ENCODE assay signal across 8 cellular contexts in genomic region chr3:160399347-160400047, GRCh38. TPM values are rescaled to one million over a fixed set of nuclear protein-coding genes. Genes with fewer than 3 reads are reported as not detected.
DNase-seq lines count a peak whose midpoint lies in the region; ATAC-seq and TF ChIP-seq lines count a peak whose summit lies in the region.

Gene SMC4, plus strand, starts transcription at chr3:160399650. Its CDS starts 1,177 bp downstream, at chr3:160400827.

- no peaks in the 10 kb centered on the region for H3K36me3 ChIP-seq in fibroblast of lung (ENCODE audit: control insufficient read depth, insufficient read depth, low read length)

- H4K20me1 ChIP-seq in fibroblast of lung (ENCODE audit: control insufficient read depth, extremely low read depth, insufficient read depth, low read length) = no peaks in the 10 kb centered on the region

- TF ChIP-seq CTCF in LNCaP clone FGC (IDR thresholded peaks at IDR 0.05; ENCODE audit: control insufficient read depth, extremely low read depth, insufficient read depth) = no peak
- TF ChIP-seq CTCF in fibroblast of lung (conservative IDR thresholded peaks at IDR 0.05 in 1 of 2, IDR thresholded peaks at IDR 0.05 in 1 of 2; ENCODE audit: low read depth in 1 of 2, low read length in 2 of 2) = no peak

- peak within 1 kb of the TSS; percentile 94 for H3K27ac ChIP-seq in fibroblast of lung (ENCODE audit: insufficient read depth, low read length)

- H3K36me3 Mint-ChIP-seq in activated T-helper 1 cell treated with anti-CD3 and anti-CD28 coated beads, Interleukin-12 subunit alpha, Interleukin-12 subunit beta, Interleukin-2, Interleukin-4 antibody, amounts not matched to agents 30 ng/mL and 10 ng/mL and 1 ng/mL, durations not matched to agents 14 hours and 24 hours and 36 hours (ENCODE audit: low read depth) = peaks cover 24% of the 10 kb centered on the region
- H3K36me3 Mint-ChIP-seq in naive B cell = peaks cover 5 to 10% of the 10 kb centered on the region in 2 donors

- H3K4me1 ChIP-seq in fibroblast of lung (ENCODE audit: control insufficient read depth, extremely low read depth, insufficient read depth, low read length) = peaks cover 3% of the 10 kb centered on the region

- no peaks in the 10 kb centered on the region for H3K9me3 Mint-ChIP-seq in activated T-helper 1 cell treated with anti-CD3 and anti-CD28 coated beads, Interleukin-12 subunit alpha, Interleukin-12 subunit beta, Interleukin-2, Interleukin-4 antibody, amounts not matched to agents 30 ng/mL and 10 ng/mL and 1 ng/mL, durations not matched to agents 14 hours and 24 hours and 36 hours
- peaks cover 0 to 3% (median 0%) of the 10 kb centered on the region in 7 donors for H3K9me3 Mint-ChIP-seq in naive B cell

- no peaks in the 10 kb centered on the region for H3K27me3 ChIP-seq in fibroblast of lung (ENCODE audit: control insufficient read depth, insufficient read depth, low read length)

- peak within 1 kb of the TSS; percentile 96 for H3K4me3 Mint-ChIP-seq in activated T-helper 1 cell treated with anti-CD3 and anti-CD28 coated beads, Interleukin-12 subunit alpha, Interleukin-12 subunit beta, Interleukin-2, Interleukin-4 antibody, amounts not matched to agents 30 ng/mL and 10 ng/mL and 1 ng/mL, durations not matched to agents 14 hours and 24 hours and 36 hours
- H3K4me3 Mint-ChIP-seq in naive B cell = peak within 1 kb of the TSS; percentile 95 to 100 (median 98)

- ATAC-seq in naive B cell (ENCODE audit: low read depth in 2 of 2) = peak; percentile 60 to 65

- peaks cover 58% of the 10 kb centered on the region for H3K4me1 Mint-ChIP-seq in activated T-helper 1 cell treated with anti-CD3 and anti-CD28 coated beads, Interleukin-12 subunit alpha, Interleukin-12 subunit beta, Interleukin-2, Interleukin-4 antibody, amounts not matched to agents 30 ng/mL and 10 ng/mL and 1 ng/mL, durations not matched to agents 14 hours and 24 hours and 36 hours (ENCODE audit: low read depth)
- H3K4me1 Mint-ChIP-seq in naive B cell = peaks cover 36 to 41% (median 38%) of the 10 kb centered on the region in 3 donors

- H3K4me3 ChIP-seq in LNCaP clone FGC (ENCODE audit: low read depth, low read length) = peak within 1 kb of the TSS; percentile 93
- peak within 1 kb of the TSS; percentile 78 to 99 (median 90) for H3K4me3 ChIP-seq in fibroblast of lung (replicated peaks in 1 of 4; ENCODE audit: control extremely low read depth in 1 of 4, insufficient read depth in 1 of 4, low read depth in 3 of 4, low read length in 4 of 4)

- H2AFZ ChIP-seq in fibroblast of lung (ENCODE audit: low read length) = peak within 1 kb of the TSS; percentile 98

- H3K4me2 ChIP-seq in fibroblast of lung (ENCODE audit: extremely low read depth, insufficient read depth, low read length) = peak within 1 kb of the TSS; percentile 87

- no peaks in the 10 kb centered on the region for H3K9me3 ChIP-seq in fibroblast of lung (ENCODE audit: control insufficient read depth, insufficient read depth, low read depth, low read length)

- H3K79me2 ChIP-seq in fibroblast of lung (ENCODE audit: control insufficient read depth, insufficient read depth, low read length) = peaks cover 77% of the 10 kb centered on the region

- peak within 1 kb of the TSS; percentile 98 for H3K27ac Mint-ChIP-seq in activated T-helper 1 cell treated with anti-CD3 and anti-CD28 coated beads, Interleukin-12 subunit alpha, Interleukin-12 subunit beta, Interleukin-2, Interleukin-4 antibody, amounts not matched to agents 30 ng/mL and 10 ng/mL and 1 ng/mL, durations not matched to agents 14 hours and 24 hours and 36 hours
- peak within 1 kb of the TSS; percentile 97 to 100 (median 99) for H3K27ac Mint-ChIP-seq in naive B cell

- peaks cover 6% of the 10 kb centered on the region for H3K27me3 Mint-ChIP-seq in activated T-helper 1 cell treated with anti-CD3 and anti-CD28 coated beads, Interleukin-12 subunit alpha, Interleukin-12 subunit beta, Interleukin-2, Interleukin-4 antibody, amounts not matched to agents 30 ng/mL and 10 ng/mL and 1 ng/mL, durations not matched to agents 14 hours and 24 hours and 36 hours (ENCODE audit: insufficient read depth)
- peaks cover 0 to 5% (median 0%) of the 10 kb centered on the region in 3 donors for H3K27me3 Mint-ChIP-seq in naive B cell

- peak; percentile 91 for DNase-seq in Daoy (ENCODE audit: low read depth)
- DNase-seq in H4 (ENCODE audit: low spot score) = peak; percentile 94
- DNase-seq in LNCaP clone FGC (ENCODE audit: low read depth) = peak; percentile 84
- DNase-seq in RPMI8226 = peak; percentile 99
- DNase-seq in activated T-helper 1 cell treated with anti-CD3 and anti-CD28 coated beads, Interleukin-12 subunit alpha, Interleukin-12 subunit beta, Interleukin-2, Interleukin-4 antibody, amounts not matched to agents 30 ng/mL and 10 ng/mL and 1 ng/mL, durations not matched to agents 14 hours and 24 hours and 36 hours (ENCODE audit: low spot score) = peak; percentile 85
- peak; percentile 88 to 96 for DNase-seq in fibroblast of lung (ENCODE audit: low read depth in 2 of 2)
- DNase-seq in naive B cell = peak; percentile 89
- DNase-seq in stimulated activated naive CD4-positive, alpha-beta T cell (lab: John Stamatoyannopoulos, UW) = peak; percentile 86 to 99 (median 92)

- intact Hi-C loops in activated T-helper 1 cell treated with anti-CD3 and anti-CD28 coated beads, Interleukin-12 subunit alpha, Interleukin-12 subunit beta, Interleukin-2, Interleukin-4 antibody, amounts not matched to agents 30 ng/mL and 10 ng/mL and 1 ng/mL, durations not matched to agents 14 hours and 24 hours and 36 hours (cut with micrococcal nuclease) = loop anchor here (1.0 to 5.0 kb wide), 10 partner anchors 14 to 822 kb away; partner anchors contain the start of genes C3orf80, IL12A, KPNA4 and NMD3

- peak within 1 kb of the TSS; percentile 77 for H3K9ac ChIP-seq in fibroblast of lung (ENCODE audit: insufficient read depth, low read length)

RNA-seq across cellular contexts. Expression of gene SMC4, which starts in this region (rescaled TPM):
- 140 and 152 TPM in 2 replicates for total RNA-seq in Daoy (2014; rRNA removed; shearing (Covaris generic))
- total RNA-seq in H4 (2014; rRNA removed; shearing (Covaris generic)) = 69.3 and 115 TPM in 2 replicates
- 163 and 164 TPM in 2 replicates for total RNA-seq in activated T-helper 1 cell treated with anti-CD3 and anti-CD28 coated beads, Interleukin-12 subunit alpha, Interleukin-12 subunit beta, Interleukin-2, Interleukin-4 antibody, amounts not matched to agents 30 ng/mL and 10 ng/mL and 1 ng/mL, durations not matched to agents 14 hours and 24 hours and 36 hours
- total RNA-seq in fibroblast of lung = 38.0 and 48.4 TPM in 2 replicates
- polyA plus RNA-seq in fibroblast of lung (34.7 and 83.5 TPM in 2 replicates), naive B cell (ENCODE audit: low read depth in 6 of 6) (10 to 100 TPM; 36.3 to 51.1 (median 46.1) TPM)
- polyA plus RNA-seq in fibroblast of lung (2012) = 29.9 and 66.1 TPM in 2 replicates
- 4.5 and 14.4 TPM in 2 replicates for polyA minus RNA-seq in fibroblast of lung (ENCODE audit: low replicate concordance)

Comparison
In these comparisons a context has a peak if more than half of its experiments do, and no peak if none do; other contexts are left out.
1. Peak in every context shown above with its lines: DNase-seq, ATAC-seq, H3K4me3 ChIP-seq and H3K27ac ChIP-seq.